In genomic region chr1:8013800-8014199, GRCh38 we compare ENCODE assay signal across 25 cellular contexts. TPM values are rescaled to one million over a fixed set of nuclear protein-coding genes. Genes with fewer than 3 reads are reported as not detected.
A peak's percentile ranks its signal among the peaks of the same experiment; 100 is the strongest.
DNase-seq lines count a peak whose midpoint lies in the region; FAIRE-seq and TF ChIP-seq lines count a peak whose summit lies in the region.
"Had no signal": no experiment of that assay in that cellular context is flagged by ENCODE, and none has a peak within 500 bp of the region (broad histone marks: within the 10 kb centered on the region; RNA-seq: fewer than 3 reads in every experiment).

No MANE protein-coding gene starts in this region.

- H3K27me3 ChIP-seq in adipocyte (replicated peaks; ENCODE audit: control insufficient read depth, insufficient read depth, low read length) = no peaks in the 10 kb centered on the region
- no peaks in the 10 kb centered on the region for H3K27me3 ChIP-seq in suprapubic skin
- H3K27me3 ChIP-seq: pancreas, upper lobe of left lung had no signal

- CTCF ChIA-PET in HEK293T (lab: Yijun Ruan, JAX) = interaction anchor here (1.2 to 4.7 kb wide), 3 partner anchors 8 to 330 kb away, joined by 3 to 43 read pairs (median 9); no protein-coding TSS in a partner anchor

- TF ChIP-seq CTCF in suprapubic skin (IDR thresholded peaks at IDR 0.05) = no peak

- H3K4me1 ChIP-seq in adipocyte (ENCODE audit: control insufficient read depth, insufficient read depth, low read length) = peaks cover 72% of the 10 kb centered on the region
- H3K4me1 ChIP-seq in suprapubic skin = peaks cover 70% of the 10 kb centered on the region

- peaks cover 60% of the 10 kb centered on the region for H3K36me3 ChIP-seq in adipocyte (ENCODE audit: control insufficient read depth, insufficient read depth, low read length, severe bottlenecking)
- peaks cover 42% of the 10 kb centered on the region for H3K36me3 ChIP-seq in suprapubic skin

- no peaks in the 10 kb centered on the region for H3K9me3 ChIP-seq in adipocyte (ENCODE audit: control insufficient read depth, low read length)
- H3K9me3 ChIP-seq in suprapubic skin = no peaks in the 10 kb centered on the region
- H3K9me3 ChIP-seq: pancreas, SK-N-SH, upper lobe of left lung had no signal

- 64% methylated on average over 6 of the region's 6 CpGs for WGBS in suprapubic skin

- H3K4me3 ChIP-seq in adipocyte (ENCODE audit: low read length) (no peak overlapping the region), suprapubic skin (no peak overlapping the region)
- H3K4me3 ChIP-seq: GM12878, GM23248, pancreas, upper lobe of left lung had no signal

- no peak for TF ChIP-seq EP300 in suprapubic skin (IDR thresholded peaks at IDR 0.05)

- peak; percentile 10 for DNase-seq in adipocyte (ENCODE audit: low read depth)
- DNase-seq in epithelial cell of prostate (ENCODE audit: low read depth, low spot score) = no peak
- DNase-seq in myocyte (ENCODE audit: low read depth) = peak; percentile 27
- no peak for DNase-seq in suprapubic skin (ENCODE audit: low spot score in 2 of 2)
- DNase-seq in GM12891 (ENCODE audit: insufficient read length, low spot score) = no peak
- DNase-seq in HEK293T (ENCODE audit: extremely low spot score) = no peak
- DNase-seq in activated effector memory CD4-positive, alpha-beta T cell treated with anti-CD3 and anti-CD28 coated beads, Interleukin-2, amount 50 U/mL, for 16 hours = no peak
- DNase-seq in activated CD4-positive, alpha-beta T cell treated with anti-CD3 and anti-CD28 coated beads for 1 hour = no peak
- DNase-seq: activated CD4-positive, alpha-beta memory T cell treated with anti-CD3 and anti-CD28 coated beads, Interleukin-2, amount 10 ng/mL, durations not matched to agents 7 days and 5 days; activated naive CD4-positive, alpha-beta T cell treated with Interleukin-2 at 50 U/mL for 16 hours; CD8-positive, alpha-beta T cell; GF-D8; GM23248; Kasumi-1; naive thymus-derived CD4-positive, alpha-beta T cell; NCI-H1092 treated with DMSO at 0.1 percent for 48 hours; NCI-H2029 treated with DMSO at 0.1 percent for 48 hours; NCI-H446; SK-N-SH; stimulated activated naive B cell treated with anti-CD40 and anti-IgM and Interleukin-4, amounts not matched to agents 10 μg/mL and 1 μg/mL and 100 μg/mL, for 72 hours; upper lobe of left lung had no signal

- peak overlapping the region; percentile 86 for H3K9ac ChIP-seq in adipocyte (ENCODE audit: low read length)
- H3K9ac ChIP-seq: GM23248, SK-N-SH had no signal

- H3K27ac ChIP-seq in epithelial cell of prostate (peak overlapping the region; percentile 96), suprapubic skin (peak overlapping the region; percentile 0)

- no peak for TF ChIP-seq POLR2A in suprapubic skin (IDR thresholded peaks at IDR 0.05)
- no peak for TF ChIP-seq POLR2A in GM12891 (IDR thresholded peaks at IDR 0.05; ENCODE audit: low read depth, low read length)

- POLR2A ChIA-PET in HEK293T (lab: Yijun Ruan, JAX) = no interaction called here

- FAIRE-seq in GM12891 (lab: Jason Lieb, UNC) = no peak
- FAIRE-seq: endometrium, GM12878, islet of Langerhans, pancreas had no signal

TF ChIP-seq in GM12891, 5 proteins besides CTCF, POLR2A, EP300 and RAD21:
- TF ChIP-seq POLR2AphosphoS5 (IDR thresholded peaks at IDR 0.05; ENCODE audit: low read depth, low read length) (no peak), TAF1 (IDR thresholded peaks at IDR 0.05; ENCODE audit: low read depth, low read length) (no peak), SPI1 (IDR thresholded peaks at IDR 0.05; ENCODE audit: low read depth, low read length) (no peak), PAX5 (IDR thresholded peaks at IDR 0.05; ENCODE audit: insufficient read depth, low read length, severe bottlenecking) (no peak)

TF ChIP-seq in HEK293T, 16 proteins besides CTCF, POLR2A, EP300 and RAD21:
- TF ChIP-seq ARNT (IDR thresholded peaks at IDR 0.05) = no peak
- TF ChIP-seq SUZ12 (IDR thresholded peaks at IDR 0.05) = no peak
- no peak for TF ChIP-seq CTBP1 (IDR thresholded peaks at IDR 0.05; ENCODE audit: borderline replicate concordance)
- no peak for TF ChIP-seq BHLHE40 (IDR thresholded peaks at IDR 0.05; ENCODE audit: borderline replicate concordance)
- no peak for TF ChIP-seq PKNOX1 (IDR thresholded peaks at IDR 0.05)
- no peak for TF ChIP-seq LEF1 (IDR thresholded peaks at IDR 0.05; ENCODE audit: borderline replicate concordance)
- TF ChIP-seq L3MBTL2 (conservative IDR thresholded peaks at IDR 0.05) = no peak
- no peak for TF ChIP-seq FOXM1 (IDR thresholded peaks at IDR 0.05; ENCODE audit: borderline replicate concordance)
- TF ChIP-seq HDGF (IDR thresholded peaks at IDR 0.05; ENCODE audit: borderline replicate concordance) = no peak
- no peak for TF ChIP-seq NFRKB (IDR thresholded peaks at IDR 0.05)
- no peak for TF ChIP-seq FOXA1 (IDR thresholded peaks at IDR 0.05)
- TF ChIP-seq TARDBP (IDR thresholded peaks at IDR 0.05) = no peak

RNA-seq across cellular contexts. Expression of gene ERRFI1, which starts 12.3 kb away (rescaled TPM):
- total RNA-seq in myocyte (138 and 194 TPM in 2 replicates), suprapubic skin (100 to 1,000 TPM; 128 to 312 (median 262) TPM)
- polyA plus RNA-seq in myocyte (2012) = 84.3 TPM
- 3.6 TPM for polyA plus RNA-seq in GM12891 (2012; ENCODE audit: low read depth, missing spikeins)

RNA-seq across cellular contexts. Expression of gene PARK7, which starts 52.3 kb away (rescaled TPM):
- total RNA-seq in myocyte (291 and 310 TPM in 2 replicates), suprapubic skin (10 to 100 TPM; 74.0 to 94.1 (median 85.2) TPM)
- 487 TPM for polyA plus RNA-seq in myocyte (2012)
- 566 TPM for polyA plus RNA-seq in GM12891 (2012; ENCODE audit: low read depth, missing spikeins)

Comparison
In these comparisons a context has a peak if more than half of its experiments do, and no peak if none do; other contexts are left out.
1. DNase-seq: peak in adipocyte (single experiment) and myocyte (single experiment); none in epithelial cell of prostate (single experiment), suprapubic skin (0 of 2), GM12891 (single experiment), HEK293T (single experiment), activated effector memory CD4-positive, alpha-beta T cell treated with anti-CD3 and anti-CD28 coated beads, Interleukin-2, amount 50 U/mL, for 16 hours (single experiment) and activated CD4-positive, alpha-beta T cell treated with anti-CD3 and anti-CD28 coated beads for 1 hour (single experiment).